In the genomic region with DNA sequence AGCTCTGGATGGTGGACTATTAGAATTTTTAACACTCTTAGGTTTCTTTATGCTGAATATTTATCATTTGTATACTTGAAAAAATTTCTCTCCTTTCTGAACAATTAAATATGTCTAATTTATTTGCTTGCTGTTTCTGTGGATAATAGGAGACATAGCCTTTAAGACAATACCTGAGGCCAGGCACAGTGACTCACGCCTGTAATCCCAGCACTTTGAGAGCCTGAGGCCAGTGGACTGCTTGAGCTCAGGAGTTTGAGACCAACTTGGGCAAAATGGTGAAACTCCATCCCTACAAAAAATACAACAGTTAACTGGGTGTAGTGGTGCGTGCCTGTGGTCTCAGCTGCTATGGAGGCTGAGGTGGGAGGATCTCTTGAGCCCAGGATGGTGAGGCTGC, we compare ENCODE assay signal across 18 cellular contexts. TPM values are rescaled to one million over a fixed set of nuclear protein-coding genes. Genes with fewer than 3 reads are reported as not detected.
DNase-seq lines count a peak whose midpoint lies in the region; ATAC-seq and TF ChIP-seq lines count a peak whose summit lies in the region.
"Had no signal": no experiment of that assay in that cellular context is flagged by ENCODE, and none has a peak within 500 bp of the region (broad histone marks: within the 10 kb centered on the region; RNA-seq: fewer than 3 reads in every experiment).

No MANE protein-coding gene starts in this region.

- no CpG with 5 or more reads among the region's 2 CpGs for WGBS in IMR-90 (ENCODE audit: extremely low coverage in 2 of 2, insufficient read length in 1 of 2), 2 experiments
- WGBS in neuronal stem cell (ENCODE audit: extremely low coverage in 2 of 2, insufficient read length in 2 of 2, insufficient replicate concordance in 1 of 2), 2 donors: no CpG with 5 or more reads among the region's 2 CpGs

- H4K91ac ChIP-seq in IMR-90 (ENCODE audit: insufficient read depth, low read depth, low read length) (no peak overlapping the region), neuronal stem cell (ENCODE audit: low read depth, low read length, poor library complexity) (no peak overlapping the region)

- ATAC-seq in activated T-cell treated with anti-CD3 and anti-CD28 coated beads, Interleukin-2, amount 50 U/mL, for 72 hours (replicated peaks in 1 of 2): no peak
- no peak for ATAC-seq in IMR-90 (ENCODE audit: low read depth)

- in situ Hi-C loops in IMR-90 (cut with MboI; ENCODE audit: low sequenced_read_pairs): no loop called here

- no peaks in the 10 kb centered on the region for H4K20me1 ChIP-seq in IMR-90 (ENCODE audit: insufficient read depth, low read length)

- H3K23ac ChIP-seq in IMR-90 (ENCODE audit: low read depth, low read length) (no peak overlapping the region), neuronal stem cell (ENCODE audit: low read depth, low read length, poor library complexity) (no peak overlapping the region)

- no peaks in the 10 kb centered on the region for H3K9me3 ChIP-seq in IMR-90 (ENCODE audit: control insufficient read depth, insufficient read depth, low read length)
- no peaks in the 10 kb centered on the region for H3K9me3 ChIP-seq in neuronal stem cell (replicated peaks in 1 of 2; ENCODE audit: control insufficient read depth in 2 of 2, insufficient read depth in 1 of 2, low read depth in 1 of 2, low read length in 2 of 2)

- H2BK120ac ChIP-seq in IMR-90 (ENCODE audit: low read depth, low read length): no peak overlapping the region
- no peak overlapping the region for H2BK120ac ChIP-seq in neuronal stem cell (ENCODE audit: low read depth, low read length)

- H4K8ac ChIP-seq in IMR-90 (ENCODE audit: low read depth in 2 of 2, low read length in 2 of 2) (no peak overlapping the region), neuronal stem cell (ENCODE audit: low read depth, low read length) (no peak overlapping the region)

- H3K79me1 ChIP-seq in IMR-90 (ENCODE audit: low read depth in 1 of 2, low read length in 2 of 2): peaks cover 0 to 3% of the 10 kb centered on the region in 2 experiments; a peak in 1 of 4 replicates
- H3K79me1 ChIP-seq in neuronal stem cell (ENCODE audit: low read depth, low read length): peaks cover 5% of the 10 kb centered on the region

- TF ChIP-seq RAD21 in IMR-90 (IDR thresholded peaks at IDR 0.05; ENCODE audit: low read length): no peak

- peaks cover 2% of the 10 kb centered on the region; the same call in 1 of the 2 replicates for H3K4me1 ChIP-seq in IMR-90 (ENCODE audit: control insufficient read depth, insufficient read depth, low read length)
- H3K4me1 ChIP-seq in neuronal stem cell (ENCODE audit: control insufficient read depth in 2 of 2, insufficient read depth in 1 of 2, low read depth in 1 of 2, low read length in 2 of 2): no peaks in the 10 kb centered on the region

- H2BK5ac ChIP-seq in IMR-90 (ENCODE audit: low read depth, low read length, poor library complexity, severe bottlenecking) (no peak overlapping the region), neuronal stem cell (ENCODE audit: low read length) (no peak overlapping the region)

- H3K9me3 Mint-ChIP-seq in activated T-cell treated with anti-CD3 and anti-CD28 coated beads, Interleukin-2, amount 50 U/mL, for 72 hours: no peaks in the 10 kb centered on the region
- H3K9me3 Mint-ChIP-seq: CD8-positive, alpha-beta memory T cell; H9 had no signal

- dilution Hi-C loops in IMR-90 (cut with HindIII; ENCODE audit: low sequenced_read_pairs, unreplicated experiment): no loop called here

- H2BK15ac ChIP-seq in IMR-90 (ENCODE audit: low read depth, low read length) (no peak overlapping the region), neuronal stem cell (ENCODE audit: low read length) (no peak overlapping the region)

- H3K27me3 Mint-ChIP-seq in activated T-cell treated with anti-CD3 and anti-CD28 coated beads, Interleukin-2, amount 50 U/mL, for 72 hours (ENCODE audit: low read depth): no peaks in the 10 kb centered on the region

- H3K27ac Mint-ChIP-seq in activated T-cell treated with anti-CD3 and anti-CD28 coated beads, Interleukin-2, amount 50 U/mL, for 72 hours: peak overlapping the region; percentile 40

- DNase-seq in activated T-cell treated with anti-CD3 and anti-CD28 coated beads, Interleukin-2, amount 50 U/mL, for 72 hours: no peak
- no peak for DNase-seq in activated T-cell treated with anti-CD3 and anti-CD28 coated beads, Interleukin-2, amount 50 U/mL, for 48 hours
- DNase-seq in IMR-90 (no peak), epithelial cell of esophagus (ENCODE audit: low read depth) (peak; percentile 57), neuronal stem cell (ENCODE audit: low spot score) (no peak), UCSD-AML1 (lab: John Stamatoyannopoulos, UW; ENCODE audit: unreplicated experiment) (no peak)
- no peak for DNase-seq in stimulated activated CD4-positive, alpha-beta T cell treated with anti-CD3 and anti-CD28 coated beads, Interleukin-12 subunit alpha, Interleukin-12 subunit beta, amount 100 ng/mL, for 4 hours
- no peak for DNase-seq in activated CD8-positive, alpha-beta memory T cell treated with anti-CD3 and anti-CD28 coated beads, Interleukin-2, amount 50 U/mL, for 48 hours
- DNase-seq: 8988T; CD8-positive, alpha-beta memory T cell; DMS79 treated with DMSO at 0.1 percent for 48 hours; H9; Kasumi-1; NCI-H1417; NCI-H187 treated with DMSO at 0.1 percent for 48 hours; NCI-H69; OCI-M1; SHP77 treated with DMSO at 0.1 percent for 48 hours had no signal

- H2AK5ac ChIP-seq in IMR-90 (ENCODE audit: low read depth, low read length): peak overlapping the region; percentile 50; the same call in 1 of the 2 replicates
- no peak overlapping the region for H2AK5ac ChIP-seq in neuronal stem cell (ENCODE audit: low read depth, low read length)

- H3K4me3 ChIP-seq in IMR-90 (ENCODE audit: insufficient read depth, low read depth, low read length) (no peak overlapping the region), epithelial cell of esophagus (ENCODE audit: low read length) (no peak overlapping the region), neuronal stem cell (ENCODE audit: low read length in 2 of 2) (no peak overlapping the region)

- H3K14ac ChIP-seq in IMR-90 (replicated peaks; ENCODE audit: low read depth, low read length): no peak overlapping the region
- no peak overlapping the region for H3K14ac ChIP-seq in neuronal stem cell (ENCODE audit: low read length)

- H3K9me1 ChIP-seq in IMR-90 (ENCODE audit: insufficient read depth, low read length): 0 out of 2 replicates have a peak, but pooled peaks cover 3% of the 10 kb centered on the region

- no peak overlapping the region for H2AFZ ChIP-seq in IMR-90 (replicated peaks; ENCODE audit: low read length, poor library complexity)
- H2AFZ ChIP-seq in neuronal stem cell (ENCODE audit: low read length): no peak overlapping the region

- TF ChIP-seq CTCF in IMR-90 (conservative IDR thresholded peaks at IDR 0.05; ENCODE audit: low read depth, low read length): no peak
- TF ChIP-seq CTCF in epithelial cell of esophagus (IDR thresholded peaks at IDR 0.05; ENCODE audit: insufficient read depth, low read depth, low read length, missing control alignments): no peak

- peaks cover 59% of the 10 kb centered on the region for H3K4me1 Mint-ChIP-seq in activated T-cell treated with anti-CD3 and anti-CD28 coated beads, Interleukin-2, amount 50 U/mL, for 72 hours (ENCODE audit: low read depth)

- H3K27me3 ChIP-seq in IMR-90 (ENCODE audit: control insufficient read depth, insufficient read depth, low read length) (no peaks in the 10 kb centered on the region), neuronal stem cell (ENCODE audit: control insufficient read depth in 3 of 3, insufficient read depth in 3 of 3, low read depth in 1 of 3, low read length in 3 of 3) (no peaks in the 10 kb centered on the region)

- H3K36me3 Mint-ChIP-seq in activated T-cell treated with anti-CD3 and anti-CD28 coated beads, Interleukin-2, amount 50 U/mL, for 72 hours (ENCODE audit: insufficient read depth in 2 of 2): no peaks in the 10 kb centered on the region

- H3K9ac ChIP-seq in IMR-90 (ENCODE audit: low read depth, low read length) (no peak overlapping the region), neuronal stem cell (ENCODE audit: low read depth, low read length, poor library complexity) (no peak overlapping the region)

- H3K27ac ChIP-seq in IMR-90 (ENCODE audit: insufficient read depth, low read length) (no peak overlapping the region), neuronal stem cell (replicated peaks; ENCODE audit: low read length) (no peak overlapping the region)

- no peaks in the 10 kb centered on the region for H3K36me3 ChIP-seq in IMR-90 (ENCODE audit: control insufficient read depth, insufficient read depth, low read length)
- H3K36me3 ChIP-seq in neuronal stem cell (replicated peaks in 1 of 2; ENCODE audit: control insufficient read depth in 2 of 2, insufficient read depth in 2 of 2, low read length in 2 of 2): no peaks in the 10 kb centered on the region

- no peak overlapping the region for H4K5ac ChIP-seq in IMR-90 (ENCODE audit: low read depth, low read length)

- no peak overlapping the region for H2BK20ac ChIP-seq in IMR-90 (ENCODE audit: low read depth, low read length)

- H2BK12ac ChIP-seq in neuronal stem cell (ENCODE audit: low read length): no peak overlapping the region

- H2AK9ac ChIP-seq in IMR-90 (replicated peaks; ENCODE audit: low read depth, low read length, poor library complexity): no peak overlapping the region

- BruUV-seq in IMR-90 (replicated peaks; lab: Mats Ljungman, UMichigan): no TSS peak

- H3K4me2 ChIP-seq in IMR-90 (ENCODE audit: low read depth, low read length) (no peak overlapping the region), neuronal stem cell (ENCODE audit: insufficient read depth, low read length, poor library complexity, severe bottlenecking) (no peak overlapping the region)

- POLR2A ChIA-PET in IMR-90 (lab: Charles Lee; ENCODE audit: unreplicated experiment): no interaction called here

- TF ChIP-seq POLR2A in IMR-90 (IDR thresholded peaks at IDR 0.05; ENCODE audit: low read depth, low read length): no peak

- no peak overlapping the region for H3K18ac ChIP-seq in IMR-90 (ENCODE audit: low read depth, low read length)
- no peak overlapping the region for H3K18ac ChIP-seq in neuronal stem cell (ENCODE audit: low read length)

- CTCF ChIA-PET in IMR-90 (lab: Yijun Ruan, JAX): no interaction called here

- H3K4me3 Mint-ChIP-seq in activated T-cell treated with anti-CD3 and anti-CD28 coated beads, Interleukin-2, amount 50 U/mL, for 72 hours: no peak overlapping the region
- H3K4me3 Mint-ChIP-seq: CD8-positive, alpha-beta memory T cell; H9 had no signal

- H3K4ac ChIP-seq in IMR-90 (ENCODE audit: low read depth, low read length): no peak overlapping the region
- peak overlapping the region; percentile 53 for H3K4ac ChIP-seq in neuronal stem cell (ENCODE audit: low read length)

- intact Hi-C loops in IMR-90 (cut with micrococcal nuclease): no loop called here

- H3K56ac ChIP-seq in IMR-90 (ENCODE audit: extremely low read depth, insufficient read depth, low read length): no peak overlapping the region

RNA-seq across cellular contexts. Expression of a gene that starts 54.7 kb away (rescaled TPM):
- 10 to 100 TPM; 11.4 to 16.7 TPM for total RNA-seq in activated T-cell treated with anti-CD3 and anti-CD28 coated beads, Interleukin-2, amount 50 U/mL, for 72 hours
- total RNA-seq in IMR-90 (2012; rRNA removed): 0.54 and 1.1 TPM in 2 replicates
- polyA plus RNA-seq in IMR-90 (2012; rRNA removed): 0.66 and 0.79 TPM in 2 replicates
- 0.32 and 0.38 TPM in 2 replicates for polyA plus RNA-seq in IMR-90 (2012; cell fraction: cytosol; rRNA removed)
- 0.25 and 1.0 TPM in 2 replicates for polyA plus RNA-seq in IMR-90 (2012; cell fraction: nucleus; rRNA removed; ENCODE audit: low replicate concordance)
- polyA plus RNA-seq in neuronal stem cell (2013, experiment 1 of 2): 11.3 TPM
- 12.2 TPM for polyA plus RNA-seq in neuronal stem cell (2013, experiment 2 of 2)
